ENCODE assay signal across 24 cellular contexts in the genomic region with DNA sequence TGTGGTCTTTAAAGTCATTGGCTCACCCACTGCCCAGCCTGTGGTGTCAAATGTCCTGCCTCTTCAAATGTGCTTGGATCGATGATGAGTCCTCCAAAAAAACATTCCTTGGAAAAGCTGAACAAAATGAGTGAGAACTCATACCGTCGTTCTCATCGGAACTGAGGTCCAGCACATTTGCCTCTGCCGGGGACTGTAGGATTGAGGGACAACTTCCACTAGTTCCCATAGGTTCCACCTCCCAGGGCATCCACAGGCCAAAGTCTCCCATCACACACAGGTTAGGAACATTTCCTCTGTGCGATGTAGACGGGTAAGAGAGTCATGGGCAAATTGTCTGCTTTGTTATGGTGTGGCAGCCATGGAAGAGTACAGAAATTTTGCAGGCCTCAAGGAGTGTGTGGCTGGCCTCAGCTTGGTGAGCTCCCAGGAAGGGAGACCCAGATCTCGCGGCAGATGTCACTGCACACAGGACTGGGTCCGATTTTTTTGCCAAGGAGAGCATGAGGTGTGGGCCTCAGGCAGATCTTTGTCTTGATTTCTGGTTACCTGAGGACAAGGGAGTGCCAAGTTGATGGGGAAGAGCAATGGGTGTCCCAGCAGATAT.
"Had no signal": no experiment of that assay in that cellular context is flagged by ENCODE, and none has a peak within 500 bp of the region (broad histone marks: within the 10 kb centered on the region; RNA-seq: fewer than 3 reads in every experiment).

No MANE protein-coding gene starts in this region.

- H3K27ac Mint-ChIP-seq: activated CD4-positive, alpha-beta memory T cell treated with anti-CD3 and anti-CD28 coated beads for 36 hours; activated naive CD4-positive, alpha-beta T cell treated with anti-CD3 and anti-CD28 coated beads for 36 hours; activated naive CD8-positive, alpha-beta T cell treated with anti-CD3 and anti-CD28 coated beads, Interleukin-2, amount 10 ng/mL, durations not matched to agents 7 days and 5 days; activated T-cell treated with anti-CD3 and anti-CD28 coated beads, Interleukin-2, amount 50 U/mL, for 72 hours; dendritic cell treated with granulocyte-macrophage colony-stimulating factor and Interleukin-4, amounts not matched to agents 40 ng/mL and 50 ng/mL, for 4 days; nephron; stimulated activated naive B cell treated with anti-CD40 and anti-IgM and Interleukin-4, amounts not matched to agents 10 μg/mL and 1 μg/mL and 100 μg/mL, for 72 hours; T-helper 17 cell had no signal

- H3K4me3 Mint-ChIP-seq: activated CD4-positive, alpha-beta memory T cell treated with anti-CD3 and anti-CD28 coated beads for 36 hours; activated naive CD4-positive, alpha-beta T cell treated with anti-CD3 and anti-CD28 coated beads for 36 hours; activated naive CD8-positive, alpha-beta T cell treated with anti-CD3 and anti-CD28 coated beads, Interleukin-2, amount 10 ng/mL, durations not matched to agents 7 days and 5 days; activated T-cell treated with anti-CD3 and anti-CD28 coated beads, Interleukin-2, amount 50 U/mL, for 72 hours; dendritic cell treated with granulocyte-macrophage colony-stimulating factor and Interleukin-4, amounts not matched to agents 40 ng/mL and 50 ng/mL, for 4 days; nephron; stimulated activated naive B cell treated with anti-CD40 and anti-IgM and Interleukin-4, amounts not matched to agents 10 μg/mL and 1 μg/mL and 100 μg/mL, for 72 hours; T-helper 17 cell had no signal

- H3K27me3 ChIP-seq: esophagus muscularis mucosa, pancreas, right atrium auricular region, thyroid gland, upper lobe of right lung had no signal

- H3K4me3 ChIP-seq: esophagus muscularis mucosa, pancreas, psoas muscle, right atrium auricular region, thyroid gland, upper lobe of right lung had no signal

- H3K4me1 Mint-ChIP-seq: activated naive CD8-positive, alpha-beta T cell treated with anti-CD3 and anti-CD28 coated beads, Interleukin-2, amount 10 ng/mL, durations not matched to agents 7 days and 5 days; nephron; stimulated activated naive B cell treated with anti-CD40 and anti-IgM and Interleukin-4, amounts not matched to agents 10 μg/mL and 1 μg/mL and 100 μg/mL, for 72 hours; T-helper 17 cell had no signal

- H3K27me3 Mint-ChIP-seq: activated CD4-positive, alpha-beta memory T cell treated with anti-CD3 and anti-CD28 coated beads for 36 hours; activated naive CD8-positive, alpha-beta T cell treated with anti-CD3 and anti-CD28 coated beads, Interleukin-2, amount 10 ng/mL, durations not matched to agents 7 days and 5 days; dendritic cell treated with granulocyte-macrophage colony-stimulating factor and Interleukin-4, amounts not matched to agents 40 ng/mL and 50 ng/mL, for 4 days; stimulated activated naive B cell treated with anti-CD40 and anti-IgM and Interleukin-4, amounts not matched to agents 10 μg/mL and 1 μg/mL and 100 μg/mL, for 72 hours; T-helper 17 cell had no signal

- DNase-seq: activated CD4-positive, alpha-beta memory T cell treated with anti-CD3 and anti-CD28 coated beads for 36 hours; activated CD4-positive, alpha-beta T cell treated with anti-CD3 and anti-CD28 coated beads for 48 hours; activated CD4-positive, CD25-positive, alpha-beta regulatory T cell; activated effector memory CD4-positive, alpha-beta T cell treated with Interleukin-2 at 50 U/mL for 16 hours; activated naive CD4-positive, alpha-beta T cell treated with anti-CD3 and anti-CD28 coated beads for 36 hours; activated naive CD8-positive, alpha-beta T cell treated with anti-CD3 and anti-CD28 coated beads, Interleukin-2, amount 10 ng/mL, durations not matched to agents 7 days and 5 days; activated T-cell treated with anti-CD3 and anti-CD28 coated beads, Interleukin-2, amount 50 U/mL, for 72 hours; effector CD8-positive, alpha-beta T cell; hypothalamus; left ventricle myocardium superior; pancreas; psoas muscle; stimulated activated CD4-positive, alpha-beta T cell treated with anti-CD3 and anti-CD28 coated beads, Interleukin-2, amount 100 ng/mL, for 24 hours; stimulated activated naive B cell treated with anti-CD40 and anti-IgM and Interleukin-4, amounts not matched to agents 10 μg/mL and 1 μg/mL and 100 μg/mL, for 72 hours; SW 1271; T-helper 17 cell; thyroid gland; upper lobe of right lung had no signal

- H3K27ac ChIP-seq: esophagus muscularis mucosa, pancreas, psoas muscle, right atrium auricular region, thyroid gland, upper lobe of right lung had no signal

- FAIRE-seq: endothelial cell of umbilical vein, frontal cortex, pancreas had no signal

- H3K4me1 ChIP-seq: esophagus muscularis mucosa, pancreas, psoas muscle, right atrium auricular region, thyroid gland, upper lobe of right lung had no signal

- ATAC-seq: activated T-cell treated with anti-CD3 and anti-CD28 coated beads, Interleukin-2, amount 50 U/mL, for 72 hours; left ventricle myocardium superior; pancreas; psoas muscle; stimulated activated naive B cell treated with anti-CD40 and anti-IgM and Interleukin-4, amounts not matched to agents 10 μg/mL and 1 μg/mL and 100 μg/mL, for 72 hours; T-helper 17 cell; upper lobe of right lung had no signal
